Comparison of ENCODE assay signal across 8 cellular contexts in the genomic region with DNA sequence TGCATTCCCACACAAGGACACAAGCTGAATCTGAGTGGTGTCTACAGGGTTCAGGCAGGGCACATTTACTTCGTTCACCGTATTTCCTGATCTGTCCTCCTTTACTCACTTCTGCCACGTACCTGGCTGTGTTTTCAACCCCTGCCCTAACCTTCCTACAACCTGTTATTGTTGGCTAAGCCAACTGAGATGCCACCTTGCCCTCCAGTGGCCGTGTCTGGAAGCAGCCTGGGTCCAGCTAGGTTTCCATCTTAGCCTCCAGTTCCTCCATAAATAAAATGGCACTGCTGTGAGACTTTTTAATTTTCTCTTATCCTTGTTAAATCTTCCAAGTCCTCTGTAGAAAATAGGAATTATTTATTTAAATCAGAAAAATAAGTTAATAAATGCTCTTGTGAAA.
DNase-seq lines count a peak whose midpoint lies in the region; ATAC-seq and TF ChIP-seq lines count a peak whose summit lies in the region.

No MANE protein-coding gene starts in this region.

- no peak overlapping the region for H3K4me3 Mint-ChIP-seq in activated T-cell treated with anti-CD3 and anti-CD28 coated beads, Interleukin-2, amount 50 U/mL, for 72 hours

- no peak overlapping the region for H3K27ac ChIP-seq in mammary epithelial cell (ENCODE audit: insufficient read depth, low read depth, low read length)
- no peak overlapping the region for H3K27ac ChIP-seq in smooth muscle cell (ENCODE audit: low read depth)

- H3K36me3 ChIP-seq in mammary epithelial cell (ENCODE audit: insufficient read depth, low read length) (no peaks in the 10 kb centered on the region), smooth muscle cell (ENCODE audit: low read depth) (no peaks in the 10 kb centered on the region)

- H3K27me3 ChIP-seq in mammary epithelial cell (ENCODE audit: insufficient read depth, low read length) (no peaks in the 10 kb centered on the region), smooth muscle cell (ENCODE audit: low read depth) (no peaks in the 10 kb centered on the region)

- CTCF ChIA-PET in mammary epithelial cell (lab: Charles Lee; ENCODE audit: low non-redundant PET): interaction anchor here (0.7 kb wide), 1 partner anchor 333 kb away, joined by 4 read pairs; no protein-coding TSS in a partner anchor

- intact Hi-C loops in mammary epithelial cell (cut with micrococcal nuclease): loop anchor here (1.0 kb wide), 2 partner anchors 279 to 349 kb away; no protein-coding TSS in a partner anchor

- BruUV-seq in mammary epithelial cell (replicated peaks; lab: Mats Ljungman, UMichigan): no TSS peak

- H3K9me3 ChIP-seq in mammary epithelial cell (replicated peaks; ENCODE audit: insufficient read depth, low read length): no peaks in the 10 kb centered on the region
- no peaks in the 10 kb centered on the region for H3K9me3 ChIP-seq in smooth muscle cell (replicated peaks; ENCODE audit: low read depth)

- WGBS in mammary epithelial cell (ENCODE audit: low coverage, missing lambda C conversion rate): 46% methylated on average over 4 of the region's 4 CpGs
- 64% methylated on average over 4 of the region's 4 CpGs for WGBS in smooth muscle cell (ENCODE audit: low lambda C conversion rate)

- no peaks in the 10 kb centered on the region for H4K20me1 ChIP-seq in mammary epithelial cell (ENCODE audit: insufficient read depth, low read length)
- H4K20me1 ChIP-seq in smooth muscle cell (ENCODE audit: low read depth): no peaks in the 10 kb centered on the region

- H3K4me2 ChIP-seq in mammary epithelial cell (ENCODE audit: insufficient read depth, low read depth, low read length) (no peak overlapping the region), smooth muscle cell (no peak overlapping the region)

- dilution Hi-C loops in mammary epithelial cell (cut with HindIII; ENCODE audit: low sequenced_read_pairs): no loop called here

- H3K4me1 ChIP-seq in mammary epithelial cell (ENCODE audit: insufficient read depth, low read length) (no peaks in the 10 kb centered on the region), smooth muscle cell (ENCODE audit: low read depth) (peaks cover 3% of the 10 kb centered on the region)

- peaks cover 0 to 2% of the 10 kb centered on the region in 2 donors for H3K9me3 Mint-ChIP-seq in activated T-cell treated with anti-CD3 and anti-CD28 coated beads, Interleukin-2, amount 50 U/mL, for 72 hours

- no peaks in the 10 kb centered on the region for H3K27me3 Mint-ChIP-seq in activated T-cell treated with anti-CD3 and anti-CD28 coated beads, Interleukin-2, amount 50 U/mL, for 72 hours (ENCODE audit: low read depth)

- peak; percentile 79 for TF ChIP-seq CTCF in LNCAP (IDR thresholded peaks at IDR 0.05)
- TF ChIP-seq CTCF in mammary epithelial cell (conservative IDR thresholded peaks at IDR 0.05 in 1 of 2, IDR thresholded peaks at IDR 0.05 in 1 of 2; ENCODE audit: extremely low read depth in 1 of 2, insufficient read depth in 1 of 2, low read depth in 1 of 2, low read length in 2 of 2): peak; percentile 61 to 77
- TF ChIP-seq CTCF in smooth muscle cell (IDR thresholded peaks at IDR 0.05; ENCODE audit: borderline replicate concordance, insufficient read depth, poor library complexity, severe bottlenecking): peak; percentile 26

- in situ Hi-C loops in mammary epithelial cell (cut with MboI; ENCODE audit: low sequenced_read_pairs in 2 of 2): loop anchor here (10.0 to 25.0 kb wide), 3 partner anchors 272 to 352 kb away; no protein-coding TSS in a partner anchor

- no peak overlapping the region for H3K27ac Mint-ChIP-seq in activated T-cell treated with anti-CD3 and anti-CD28 coated beads, Interleukin-2, amount 50 U/mL, for 72 hours

- no peaks in the 10 kb centered on the region for H3F3A ChIP-seq in smooth muscle cell (ENCODE audit: low read depth)

- no peaks in the 10 kb centered on the region for H3K36me3 Mint-ChIP-seq in activated T-cell treated with anti-CD3 and anti-CD28 coated beads, Interleukin-2, amount 50 U/mL, for 72 hours (ENCODE audit: insufficient read depth in 2 of 2)

- ATAC-seq in activated T-cell treated with anti-CD3 and anti-CD28 coated beads, Interleukin-2, amount 50 U/mL, for 72 hours (replicated peaks in 1 of 2): peak; percentile 39 to 53
- no peak for ATAC-seq in HG03097 (IDR thresholded peaks at IDR 0.05; ENCODE audit: low FRiP score, unreplicated experiment)

- H3K79me2 ChIP-seq in mammary epithelial cell (ENCODE audit: insufficient read depth, low read length) (no peaks in the 10 kb centered on the region), smooth muscle cell (ENCODE audit: low read depth) (no peaks in the 10 kb centered on the region)

- no peak overlapping the region for H3K9ac ChIP-seq in mammary epithelial cell (ENCODE audit: insufficient read depth, low read length)
- H3K9ac ChIP-seq in smooth muscle cell (ENCODE audit: low read depth): no peak overlapping the region

- H3K4me1 Mint-ChIP-seq in activated T-cell treated with anti-CD3 and anti-CD28 coated beads, Interleukin-2, amount 50 U/mL, for 72 hours (ENCODE audit: low read depth): no peaks in the 10 kb centered on the region

- no peak overlapping the region for H3K4me3 ChIP-seq in mammary epithelial cell (replicated peaks in 1 of 3; ENCODE audit: insufficient read depth in 1 of 3, low read depth in 2 of 3, low read length in 3 of 3)
- H3K4me3 ChIP-seq in smooth muscle cell: no peak overlapping the region

- DNase-seq in activated T-cell treated with anti-CD3 and anti-CD28 coated beads, Interleukin-2, amount 50 U/mL, for 72 hours: peak; percentile 3 to 10
- no peak for DNase-seq in activated T-cell treated with anti-CD3 and anti-CD28 coated beads, Interleukin-2, amount 50 U/mL, for 48 hours
- peak; percentile 40 for DNase-seq in mammary epithelial cell
- no peak for DNase-seq in smooth muscle cell (lab: John Stamatoyannopoulos, UW; ENCODE audit: unreplicated experiment)
- no peak for DNase-seq in NCI-H187 treated with DMSO at 0.1 percent for 48 hours (lab: John Stamatoyannopoulos, UW)
- no peak for DNase-seq in SIG-M5 (lab: John Stamatoyannopoulos, UW)

- H2AFZ ChIP-seq in mammary epithelial cell (ENCODE audit: low read depth, low read length) (no peak overlapping the region), smooth muscle cell (ENCODE audit: low read depth) (no peak overlapping the region)

Comparison
In these comparisons a context has a peak if more than half of its experiments do, and no peak if none do; other contexts are left out.
1. DNase-seq: peak in activated T-cell treated with anti-CD3 and anti-CD28 coated beads, Interleukin-2, amount 50 U/mL, for 72 hours (2 of 2) and mammary epithelial cell (single experiment); none in activated T-cell treated with anti-CD3 and anti-CD28 coated beads, Interleukin-2, amount 50 U/mL, for 48 hours (0 of 2), smooth muscle cell (single experiment), NCI-H187 treated with DMSO at 0.1 percent for 48 hours (single experiment) and SIG-M5 (single experiment).
2. CTCF ChIP-seq: peak in every context shown above with its lines; median percentile 79 in LNCAP; 69 in mammary epithelial cell; 26 in smooth muscle cell.